ENCODE assay signal across 38 cellular contexts in the genomic region with DNA sequence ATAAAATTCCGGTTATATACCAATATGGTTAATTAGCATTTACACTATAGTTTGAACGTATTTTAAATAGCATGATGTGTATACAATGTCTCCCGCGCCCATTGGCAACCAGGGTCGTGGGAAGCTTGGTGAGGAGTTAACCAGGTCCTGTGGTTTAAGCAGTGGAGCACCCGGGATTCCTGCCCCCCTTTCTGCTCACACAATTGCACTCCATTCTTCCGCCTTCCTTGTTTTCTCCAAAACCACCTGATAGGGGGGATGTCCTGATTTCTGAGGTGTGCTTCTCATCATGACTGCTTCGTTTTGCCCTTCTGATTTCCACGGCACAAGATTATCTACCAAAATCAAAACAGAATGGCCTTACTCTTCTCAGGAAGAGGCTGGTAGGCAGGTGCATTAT.
"Had no signal": no experiment of that assay in that cellular context is flagged by ENCODE, and none has a peak within 500 bp of the region (broad histone marks: within the 10 kb centered on the region; RNA-seq: fewer than 3 reads in every experiment).

No MANE protein-coding gene starts in this region.

- H3K27me3 ChIP-seq: brain microvascular endothelial cell, cardiac muscle cell, MG63 had no signal

- H3K27ac ChIP-seq: brain microvascular endothelial cell, cardiac muscle cell, PC-9, RWPE1, VCaP had no signal

- H3K36me3 ChIP-seq: MG63 had no signal

- FAIRE-seq: RCC 7860 had no signal

- DNase-seq: activated CD4-positive, alpha-beta T cell treated with anti-CD3 and anti-CD28 coated beads for 1 hour; activated CD4-positive, alpha-beta T cell treated with anti-CD3 and anti-CD28 coated beads, Interleukin-2, amount 10 ng/mL, durations not matched to agents 24 days and 14 days; activated CD4-positive, alpha-beta T cell treated with anti-CD3 and anti-CD28 coated beads, Interleukin-2, amount 50 U/mL, for 4 hours; activated CD4-positive, CD25-positive, alpha-beta regulatory T cell; activated CD8-positive, alpha-beta T cell treated with anti-CD3 and anti-CD28 coated beads for 36 hours; activated effector memory CD4-positive, alpha-beta T cell treated with anti-CD3 and anti-CD28 coated beads, Interleukin-2, amount 50 U/mL, for 16 hours; activated naive CD4-positive, alpha-beta T cell; activated naive CD4-positive, alpha-beta T cell treated with anti-CD3 and anti-CD28 coated beads, Interleukin-2, amount 50 U/mL, for 16 hours; activated naive CD8-positive, alpha-beta T cell treated with anti-CD3 and anti-CD28 coated beads for 36 hours; activated T-cell treated with anti-CD3 and anti-CD28 coated beads, Interleukin-2, amount 50 U/mL, for 1 hour; activated T-cell treated with anti-CD3 and anti-CD28 coated beads, Interleukin-2, amount 50 U/mL, for 72 hours; amniotic stem cell; aorta; brain microvascular endothelial cell; MG63; NCI-H1048; NCI-H1105 treated with DMSO at 0.1 percent for 48 hours; NCI-H1436; NCI-H1694; NCI-H1930; NCI-H2081 treated with DMSO at 0.1 percent for 48 hours; NCI-H510A; NCI-H526; NCI-H748 treated with DMSO at 0.1 percent for 48 hours; NK-92 treated with Interleukin-12 subunit alpha and Interleukin-12 subunit beta, amount 100 ng/mL, for 24 hours; PC-9; SIG-M5; SW 1271; T-helper 1 cell; T-helper 2 cell; T-helper 9 cell had no signal

- ATAC-seq: activated CD8-positive, alpha-beta T cell treated with anti-CD3 and anti-CD28 coated beads for 36 hours; activated T-cell treated with anti-CD3 and anti-CD28 coated beads, Interleukin-2, amount 50 U/mL, for 72 hours; activated T-helper 17 cell treated with anti-CD3 and anti-CD28 coated beads, Interleukin-2, amount 50 U/mL, for 72 hours; Right ventricle myocardium inferior; SK-N-SH treated with all-trans-retinoic acid at 6 μM for 48 hours had no signal

- H3K4me2 ChIP-seq: PC-9 had no signal

- H3K9me3 ChIP-seq: MG63 had no signal

- H2AFZ ChIP-seq: PC-9 had no signal

- H3K4me3 ChIP-seq: cardiac muscle cell, MG63, PC-9 had no signal
